ENCODE assay signal across 27 cellular contexts in genomic region chr7:92520024-92520423, GRCh38. TPM values are rescaled to one million over a fixed set of nuclear protein-coding genes. Genes with fewer than 3 reads are reported as not detected.
"Had no signal": no experiment of that assay in that cellular context is flagged by ENCODE, and none has a peak within 500 bp of the region (broad histone marks: within the 10 kb centered on the region; RNA-seq: fewer than 3 reads in every experiment).

No MANE protein-coding gene starts in this region.

- H3K27ac Mint-ChIP-seq: activated CD4-positive, alpha-beta memory T cell treated with anti-CD3 and anti-CD28 coated beads, Interleukin-2, amount 10 ng/mL, durations not matched to agents 7 days and 5 days; activated CD8-positive, alpha-beta memory T cell treated with anti-CD3 and anti-CD28 coated beads, Interleukin-2, amount 10 ng/mL, durations not matched to agents 7 days and 5 days; activated T-helper 2 cell treated with anti-CD3 and anti-CD28 coated beads, Interferon-gamma antibody, Interleukin-2, Interleukin-4, amounts not matched to agents 10 μg/mL and 5 μg/mL and 100 μg/mL, durations not matched to agents 14 hours and 24 hours and 36 hours; memory B cell; naive B cell; stimulated activated naive CD8-positive, alpha-beta T cell treated with anti-CD3 and anti-CD28 coated beads, Interleukin-15, amount 100 ng/mL, for 72 hours; WTC11 had no signal

- H3K9me3 ChIP-seq: gastrocnemius medialis, mucosa of descending colon, ovary, right lobe of liver, vagina had no signal

- H3K4me1 ChIP-seq: right lobe of liver had no signal

- H3K27me3 ChIP-seq: gastrocnemius medialis, ovary, right lobe of liver, vagina had no signal

- H3K4me1 Mint-ChIP-seq: activated CD4-positive, alpha-beta memory T cell treated with anti-CD3 and anti-CD28 coated beads, Interleukin-2, amount 10 ng/mL, durations not matched to agents 7 days and 5 days; activated CD8-positive, alpha-beta memory T cell treated with anti-CD3 and anti-CD28 coated beads, Interleukin-2, amount 10 ng/mL, durations not matched to agents 7 days and 5 days; memory B cell; WTC11 had no signal

- H3K27me3 Mint-ChIP-seq: activated CD4-positive, alpha-beta memory T cell treated with anti-CD3 and anti-CD28 coated beads, Interleukin-2, amount 10 ng/mL, durations not matched to agents 7 days and 5 days; activated CD8-positive, alpha-beta memory T cell treated with anti-CD3 and anti-CD28 coated beads, Interleukin-2, amount 10 ng/mL, durations not matched to agents 7 days and 5 days; memory B cell; naive B cell; stimulated activated naive CD8-positive, alpha-beta T cell treated with anti-CD3 and anti-CD28 coated beads, Interleukin-15, amount 100 ng/mL, for 72 hours had no signal

- ATAC-seq: activated CD8-positive, alpha-beta memory T cell treated with anti-CD3 and anti-CD28 coated beads, Interleukin-2, amount 10 ng/mL, durations not matched to agents 7 days and 5 days; esophagus mucosa; gastrocnemius medialis; mucosa of descending colon; right lobe of liver; stimulated activated naive CD8-positive, alpha-beta T cell treated with anti-CD3 and anti-CD28 coated beads, Interleukin-15, amount 100 ng/mL, for 72 hours; WTC11 had no signal

- H3K27ac ChIP-seq: gastrocnemius medialis, ovary, right lobe of liver, vagina had no signal

- H3K36me3 ChIP-seq: ovary had no signal

- DNase-seq: activated CD4-positive, alpha-beta memory T cell treated with anti-CD3 and anti-CD28 coated beads, Interleukin-2, amount 10 ng/mL, durations not matched to agents 7 days and 5 days; activated CD4-positive, alpha-beta T cell treated with anti-CD3 and anti-CD28 coated beads for 4 hours; activated CD8-positive, alpha-beta memory T cell treated with anti-CD3 and anti-CD28 coated beads, Interleukin-2, amount 10 ng/mL, durations not matched to agents 7 days and 5 days; activated naive CD4-positive, alpha-beta T cell treated with Interleukin-2 at 50 U/mL for 16 hours; cerebellar nuclear complex; cortex of kidney; gastrocnemius medialis; head of caudate nucleus; kidney glomerular epithelial cell; mucosa of descending colon; naive B cell; ovary; right lobe of liver; small intestine; stimulated activated CD4-positive, alpha-beta T cell treated with anti-CD3 and anti-CD28 coated beads, Interleukin-4, amount 100 ng/mL, for 1 hour; stimulated activated naive CD8-positive, alpha-beta T cell treated with anti-CD3 and anti-CD28 coated beads, Interleukin-15, amount 100 ng/mL, for 72 hours; T-helper 2 cell had no signal

- H3K4me3 Mint-ChIP-seq: activated CD4-positive, alpha-beta memory T cell treated with anti-CD3 and anti-CD28 coated beads, Interleukin-2, amount 10 ng/mL, durations not matched to agents 7 days and 5 days; activated CD8-positive, alpha-beta memory T cell treated with anti-CD3 and anti-CD28 coated beads, Interleukin-2, amount 10 ng/mL, durations not matched to agents 7 days and 5 days; memory B cell; naive B cell; stimulated activated naive CD8-positive, alpha-beta T cell treated with anti-CD3 and anti-CD28 coated beads, Interleukin-15, amount 100 ng/mL, for 72 hours; WTC11 had no signal

- H3K4me3 ChIP-seq: gastrocnemius medialis, mucosa of descending colon, ovary, right lobe of liver, vagina had no signal

- H3K9me3 Mint-ChIP-seq: activated CD4-positive, alpha-beta memory T cell treated with anti-CD3 and anti-CD28 coated beads, Interleukin-2, amount 10 ng/mL, durations not matched to agents 7 days and 5 days; activated T-helper 2 cell treated with anti-CD3 and anti-CD28 coated beads, Interferon-gamma antibody, Interleukin-2, Interleukin-4, amounts not matched to agents 10 μg/mL and 5 μg/mL and 100 μg/mL, durations not matched to agents 14 hours and 24 hours and 36 hours; memory B cell; naive B cell; stimulated activated naive CD8-positive, alpha-beta T cell treated with anti-CD3 and anti-CD28 coated beads, Interleukin-15, amount 100 ng/mL, for 72 hours; WTC11 had no signal

RNA-seq across cellular contexts. Expression of gene ERVW-1, which starts 42.3 kb away (rescaled TPM):
- total RNA-seq: activated CD4-positive, alpha-beta memory T cell treated with anti-CD3 and anti-CD28 coated beads, Interleukin-2, amount 10 ng/mL, durations not matched to agents 7 days and 5 days; activated CD8-positive, alpha-beta memory T cell treated with anti-CD3 and anti-CD28 coated beads, Interleukin-2, amount 10 ng/mL, durations not matched to agents 7 days and 5 days; activated T-helper 2 cell treated with anti-CD3 and anti-CD28 coated beads, Interferon-gamma antibody, Interleukin-2, Interleukin-4, amounts not matched to agents 10 μg/mL and 5 μg/mL and 100 μg/mL, durations not matched to agents 14 hours and 24 hours and 36 hours; astrocyte; bronchial epithelial cell; esophagus mucosa; liver; mucosa of descending colon; ovary; pulmonary artery endothelial cell; right lobe of liver; temporal lobe; vagina had no signal
